Comparison of ENCODE assay signal across 17 cellular contexts in genomic region chr12:56374726-56375597, GRCh38. TPM values are rescaled to one million over a fixed set of nuclear protein-coding genes. Genes with fewer than 3 reads are reported as not detected.
DNase-seq lines count a peak whose midpoint lies in the region; ATAC-seq and TF ChIP-seq lines count a peak whose summit lies in the region.
"Had no signal": no experiment of that assay in that cellular context is flagged by ENCODE, and none has a peak within 500 bp of the region (broad histone marks: within the 10 kb centered on the region; RNA-seq: fewer than 3 reads in every experiment).

No MANE protein-coding gene starts in this region.

- H3K4ac ChIP-seq in mesenchymal stem cell (ENCODE audit: low read depth in 1 of 2, low read length in 2 of 2), result no peak overlapping the region

- ATAC-seq in GM18517 (IDR thresholded peaks at IDR 0.05; ENCODE audit: unreplicated experiment) (peak; percentile 31), HG03520 (IDR thresholded peaks at IDR 0.05; ENCODE audit: unreplicated experiment) (no peak)
- no peak for ATAC-seq in effector memory CD8-positive, alpha-beta T cell (replicated peaks)
- ATAC-seq: activated CD4-positive, alpha-beta T cell treated with anti-CD3 and anti-CD28 coated beads for 36 hours; gastrocnemius medialis; sciatic nerve had no signal

- H3K36me3 ChIP-seq in Karpas-422 (ENCODE audit: insufficient read depth, low read length), result no peaks in the 10 kb centered on the region
- H3K36me3 ChIP-seq in mesenchymal stem cell (ENCODE audit: control insufficient read depth in 1 of 2, insufficient read depth in 2 of 2, low read depth in 1 of 2, low read length in 2 of 2), result no peaks in the 10 kb centered on the region
- H3K36me3 ChIP-seq in vagina, result no peaks in the 10 kb centered on the region
- H3K36me3 ChIP-seq: gastrocnemius medialis had no signal

- H3K27ac ChIP-seq in Karpas-422 (ENCODE audit: low read length), result no peak overlapping the region
- H3K27ac ChIP-seq in mesenchymal stem cell (ENCODE audit: low read length, poor library complexity, severe bottlenecking), result peak overlapping the region; percentile 5
- no peak overlapping the region for H3K27ac ChIP-seq in vagina
- H3K27ac ChIP-seq: gastrocnemius medialis had no signal

- no peak overlapping the region for H3K14ac ChIP-seq in mesenchymal stem cell (ENCODE audit: low read length in 2 of 2)

- DNase-seq in HCEC 1CT, result peak; percentile 34
- peak; percentile 40 for DNase-seq in Karpas-422
- peak; percentile 65 for DNase-seq in mesenchymal stem cell
- DNase-seq in activated CD4-positive, alpha-beta T cell treated with anti-CD3 and anti-CD28 coated beads, Interleukin-2, amount 50 U/mL, for 48 hours, result no peak
- DNase-seq in effector memory CD8-positive, alpha-beta T cell, result no peak
- no peak for DNase-seq in vagina (ENCODE audit: extremely low spot score in 2 of 2)
- DNase-seq: activated CD4-positive, alpha-beta T cell treated with anti-CD3 and anti-CD28 coated beads for 36 hours; activated effector memory CD4-positive, alpha-beta T cell treated with Interleukin-2 at 50 U/mL for 16 hours; CD4-positive, alpha-beta memory T cell; gastrocnemius medialis; NCI-H2227 treated with DMSO at 0.1 percent for 48 hours; Right ventricle myocardium superior had no signal

- no peak overlapping the region for H4K91ac ChIP-seq in mesenchymal stem cell (ENCODE audit: low read length)

- H3K79me2 ChIP-seq in Karpas-422 (ENCODE audit: low read length), result no peaks in the 10 kb centered on the region

- H2BK120ac ChIP-seq in mesenchymal stem cell (ENCODE audit: low read depth, low read length), result no peak overlapping the region

- H3K27me3 ChIP-seq in Karpas-422 (ENCODE audit: low read length) (no peaks in the 10 kb centered on the region), mesenchymal stem cell (ENCODE audit: control insufficient read depth in 1 of 2, insufficient read depth in 1 of 2, low read length in 2 of 2) (peaks cover 0 to 4% of the 10 kb centered on the region in 2 experiments), vagina (no peaks in the 10 kb centered on the region)
- H3K27me3 ChIP-seq: gastrocnemius medialis had no signal

- H3K4me3 ChIP-seq in Karpas-422 (ENCODE audit: low read length) (no peak overlapping the region), mesenchymal stem cell (ENCODE audit: insufficient read depth in 1 of 2, low read depth in 1 of 2, low read length in 2 of 2) (no peak overlapping the region), vagina (no peak overlapping the region)
- H3K4me3 ChIP-seq: gastrocnemius medialis, lung had no signal

- no peak overlapping the region for H2AK5ac ChIP-seq in mesenchymal stem cell (ENCODE audit: low read length, severe bottlenecking)

- H4K8ac ChIP-seq in mesenchymal stem cell (ENCODE audit: low read length), result no peak overlapping the region

- no peak for TF ChIP-seq POLR2A in vagina (IDR thresholded peaks at IDR 0.05)

- intact Hi-C loops in vagina (cut with DNase I), result no loop called here

- TF ChIP-seq CTCF in vagina (IDR thresholded peaks at IDR 0.05), result no peak

- H3K4me2 ChIP-seq in Karpas-422 (ENCODE audit: low read depth, low read length, poor library complexity, severe bottlenecking) (peak overlapping the region; percentile 44), mesenchymal stem cell (ENCODE audit: low read length, poor library complexity, severe bottlenecking) (no peak overlapping the region)

- peak overlapping the region in 1 of 2 donors; percentile 32 for H3K27ac Mint-ChIP-seq in effector memory CD8-positive, alpha-beta T cell
- H3K27ac Mint-ChIP-seq: activated CD4-positive, alpha-beta T cell treated with anti-CD3 and anti-CD28 coated beads for 36 hours; CD4-positive, alpha-beta memory T cell had no signal

- H3K18ac ChIP-seq in mesenchymal stem cell (ENCODE audit: low read depth in 1 of 2, low read length in 2 of 2), result no peak overlapping the region

- H2BK12ac ChIP-seq in mesenchymal stem cell (ENCODE audit: low read length in 2 of 2), result no peak overlapping the region

- no peaks in the 10 kb centered on the region for H3K4me1 Mint-ChIP-seq in effector memory CD8-positive, alpha-beta T cell (ENCODE audit: low read depth in 2 of 2)
- H3K4me1 Mint-ChIP-seq: activated CD4-positive, alpha-beta T cell treated with anti-CD3 and anti-CD28 coated beads for 36 hours; CD4-positive, alpha-beta memory T cell; central memory CD8-positive, alpha-beta T cell had no signal

- H3K9me3 ChIP-seq in Karpas-422 (ENCODE audit: low read length) (no peaks in the 10 kb centered on the region), mesenchymal stem cell (ENCODE audit: control insufficient read depth, low read length) (no peaks in the 10 kb centered on the region), vagina (no peaks in the 10 kb centered on the region)
- H3K9me3 ChIP-seq: gastrocnemius medialis had no signal

- no peaks in the 10 kb centered on the region for H3K79me1 ChIP-seq in mesenchymal stem cell (replicated peaks; ENCODE audit: low read length, poor library complexity, severe bottlenecking)

- H3K4me1 ChIP-seq in Karpas-422 (ENCODE audit: low read length), result peaks cover 14% of the 10 kb centered on the region
- peaks cover 9% of the 10 kb centered on the region for H3K4me1 ChIP-seq in mesenchymal stem cell (ENCODE audit: control insufficient read depth, insufficient read depth, low read depth, low read length)
- H3K4me1 ChIP-seq in vagina, result no peaks in the 10 kb centered on the region
- H3K4me1 ChIP-seq: gastrocnemius medialis had no signal

- H3K36me3 Mint-ChIP-seq in effector memory CD8-positive, alpha-beta T cell (ENCODE audit: insufficient read depth), result no peaks in the 10 kb centered on the region
- H3K36me3 Mint-ChIP-seq: CD4-positive, alpha-beta memory T cell had no signal

- no peak overlapping the region for H2BK5ac ChIP-seq in mesenchymal stem cell (ENCODE audit: low read depth, low read length, poor library complexity, severe bottlenecking)

- no peak overlapping the region for H3K23ac ChIP-seq in mesenchymal stem cell (ENCODE audit: low read length in 2 of 2)

- H3K27me3 Mint-ChIP-seq in effector memory CD8-positive, alpha-beta T cell, result no peaks in the 10 kb centered on the region
- H3K27me3 Mint-ChIP-seq: activated CD4-positive, alpha-beta T cell treated with anti-CD3 and anti-CD28 coated beads for 36 hours; CD4-positive, alpha-beta memory T cell; central memory CD8-positive, alpha-beta T cell had no signal

- H3K9me3 Mint-ChIP-seq in effector memory CD8-positive, alpha-beta T cell, result no peaks in the 10 kb centered on the region
- H3K9me3 Mint-ChIP-seq: CD4-positive, alpha-beta memory T cell; central memory CD8-positive, alpha-beta T cell had no signal

- H3K9ac ChIP-seq in Karpas-422 (ENCODE audit: low read length) (no peak overlapping the region), mesenchymal stem cell (ENCODE audit: low read length) (no peak overlapping the region)

- 77% methylated on average over 6 of the region's 7 CpGs for WGBS in mesenchymal stem cell

- no peak overlapping the region for H2BK15ac ChIP-seq in mesenchymal stem cell (ENCODE audit: low read depth, poor library complexity, severe bottlenecking)

- no peak overlapping the region for H3K4me3 Mint-ChIP-seq in effector memory CD8-positive, alpha-beta T cell
- H3K4me3 Mint-ChIP-seq: activated CD4-positive, alpha-beta T cell treated with anti-CD3 and anti-CD28 coated beads for 36 hours; CD4-positive, alpha-beta memory T cell; central memory CD8-positive, alpha-beta T cell had no signal

- H3K9me2 ChIP-seq in Karpas-422 (replicated peaks; ENCODE audit: insufficient read depth, low read length), result no peaks in the 10 kb centered on the region

- H4K20me1 ChIP-seq in Karpas-422 (ENCODE audit: insufficient read depth, low read depth, low read length), result no peaks in the 10 kb centered on the region

- no peak overlapping the region; the same call in 1 of the 2 replicates for H2AFZ ChIP-seq in Karpas-422 (ENCODE audit: low read length)
- H2AFZ ChIP-seq in mesenchymal stem cell (ENCODE audit: low read depth, low read length), result no peak overlapping the region

RNA-seq across cellular contexts. Expression of gene APOF, which starts 12.3 kb away (rescaled TPM):
- total RNA-seq in Karpas-422 (2014; rRNA removed; shearing (Covaris generic); ENCODE audit: low replicate concordance), result not detected in 2 replicates
- not detected for polyA plus RNA-seq in mesenchymal stem cell (2013, experiment 1 of 2)
- not detected for polyA plus RNA-seq in mesenchymal stem cell (2013, experiment 2 of 2)
- total RNA-seq in vagina, result not detected
- total RNA-seq: activated CD4-positive, alpha-beta T cell treated with anti-CD3 and anti-CD28 coated beads for 36 hours; CD4-positive, alpha-beta memory T cell; Right ventricle myocardium superior; sciatic nerve had no signal
- polyA plus RNA-seq: CD4-positive, alpha-beta memory T cell; lung had no signal

RNA-seq across cellular contexts. Expression of gene STAT2, which starts 15.1 kb away (rescaled TPM):
- 86.1 and 93.5 TPM in 2 replicates for total RNA-seq in Karpas-422 (2014; rRNA removed; shearing (Covaris generic); ENCODE audit: low replicate concordance)
- polyA plus RNA-seq in mesenchymal stem cell (2013, experiment 1 of 2), result 111 TPM
- polyA plus RNA-seq in mesenchymal stem cell (2013, experiment 2 of 2), result 103 TPM
- 109 TPM for total RNA-seq in vagina

RNA-seq across cellular contexts. Expression of gene IL23A, which starts 36.3 kb away (rescaled TPM):
- 5.9 and 8.1 TPM in 2 replicates for total RNA-seq in Karpas-422 (2014; rRNA removed; shearing (Covaris generic); ENCODE audit: low replicate concordance)
- 0.06 TPM for polyA plus RNA-seq in mesenchymal stem cell (2013, experiment 1 of 2)
- not detected for polyA plus RNA-seq in mesenchymal stem cell (2013, experiment 2 of 2)
- not detected for total RNA-seq in vagina
- total RNA-seq: gastrocnemius medialis, Right ventricle myocardium superior, sciatic nerve had no signal

RNA-seq across cellular contexts. Expression of gene PAN2, which starts 41.2 kb away (rescaled TPM):
- total RNA-seq in Karpas-422 (2014; rRNA removed; shearing (Covaris generic); ENCODE audit: low replicate concordance), result 72.3 and 74.3 TPM in 2 replicates
- polyA plus RNA-seq in mesenchymal stem cell (2013, experiment 1 of 2), result 7.4 TPM
- 7.1 TPM for polyA plus RNA-seq in mesenchymal stem cell (2013, experiment 2 of 2)
- total RNA-seq in vagina, result 37.6 TPM

RNA-seq across cellular contexts. Expression of gene CNPY2, which starts 59.2 kb away (rescaled TPM):
- total RNA-seq in Karpas-422 (2014; rRNA removed; shearing (Covaris generic); ENCODE audit: low replicate concordance), result 85.1 and 107 TPM in 2 replicates
- polyA plus RNA-seq in mesenchymal stem cell (2013, experiment 1 of 2), result 199 TPM
- polyA plus RNA-seq in mesenchymal stem cell (2013, experiment 2 of 2), result 210 TPM
- total RNA-seq in vagina, result 65.6 TPM

Comparison
In these comparisons a context has a peak if more than half of its experiments do, and no peak if none do; other contexts are left out.
1. DNase-seq: peak in HCEC 1CT (single experiment), Karpas-422 (single experiment) and mesenchymal stem cell (single experiment); none in activated CD4-positive, alpha-beta T cell treated with anti-CD3 and anti-CD28 coated beads, Interleukin-2, amount 50 U/mL, for 48 hours (0 of 2), effector memory CD8-positive, alpha-beta T cell (0 of 3) and vagina (0 of 2).